Comparison of ENCODE assay signal across 8 cellular contexts in the genomic region with DNA sequence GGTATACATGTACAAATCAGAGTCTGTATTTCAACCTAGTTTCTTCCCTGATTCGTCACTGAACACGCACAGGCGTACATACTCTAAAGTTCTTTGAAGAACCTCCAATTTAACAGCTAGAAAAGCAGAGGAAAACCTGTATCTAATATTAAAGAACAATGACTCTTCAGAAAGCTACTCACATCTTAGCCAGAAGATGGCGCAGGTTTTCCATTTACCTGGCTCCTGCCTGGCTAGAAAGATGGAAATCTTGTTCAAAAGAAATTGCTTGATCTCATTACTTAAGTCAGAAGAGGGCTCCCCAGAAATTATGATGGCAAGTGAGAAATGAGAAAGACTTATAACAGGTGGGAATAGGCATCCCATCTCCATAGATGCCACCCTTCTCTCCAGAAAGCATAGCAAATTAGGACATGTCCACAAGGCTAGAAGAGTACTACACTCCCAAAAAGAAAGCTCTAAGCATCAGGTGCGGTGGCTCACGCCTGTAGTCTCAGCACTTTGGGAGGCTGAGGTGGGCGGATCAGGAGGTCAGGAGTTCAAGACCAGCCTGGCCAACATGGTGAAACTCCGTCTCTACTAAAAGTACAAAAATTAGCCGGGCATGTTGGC. TPM values are rescaled to one million over a fixed set of nuclear protein-coding genes. Genes with fewer than 3 reads are reported as not detected.
DNase-seq lines count a peak whose midpoint lies in the region; ATAC-seq, FAIRE-seq and TF ChIP-seq lines count a peak whose summit lies in the region.

No MANE protein-coding gene starts in this region.

- intact Hi-C loops in esophagus squamous epithelium (cut with DNase I): loop anchor here (2.0 kb wide), 1 partner anchor 231 kb away; no protein-coding TSS in a partner anchor

- H3K27me3 ChIP-seq in WERI-Rb-1 (ENCODE audit: insufficient read depth, low read depth, severe bottlenecking) (no peaks in the 10 kb centered on the region), esophagus squamous epithelium (peaks cover 0 to 20% (median 0%) of the 10 kb centered on the region in 4 donors)

- H3K36me3 ChIP-seq in WERI-Rb-1: no peaks in the 10 kb centered on the region
- H3K36me3 ChIP-seq in esophagus squamous epithelium: no peaks in the 10 kb centered on the region

- no peak for ATAC-seq in HG03460 (IDR thresholded peaks at IDR 0.05; ENCODE audit: unreplicated experiment)

- 36 to 52% methylated on average over 9 of the region's 9 CpGs for WGBS in esophagus squamous epithelium, 2 donors

- H3K9me3 ChIP-seq in WERI-Rb-1 (ENCODE audit: severe bottlenecking) (no peaks in the 10 kb centered on the region), esophagus squamous epithelium (no peaks in the 10 kb centered on the region)

- TF ChIP-seq POLR2A in esophagus squamous epithelium (IDR thresholded peaks at IDR 0.05): no peak
- no peak for TF ChIP-seq POLR2A in GM12892 (IDR thresholded peaks at IDR 0.05; ENCODE audit: low read depth, low read length)

- H3K4me1 ChIP-seq in esophagus squamous epithelium: peaks cover 0 to 11% (median 6%) of the 10 kb centered on the region in 3 donors

- FAIRE-seq in GM12892 (lab: Jason Lieb, UNC): no peak

- in situ Hi-C loops in GM13977 (cut with MboI; ENCODE audit: low pct_unique_long_range_greater_than_20kb, low sequenced_read_pairs, unreplicated experiment): loop anchor here (5.0 kb wide), 1 partner anchor 232 kb away; no protein-coding TSS in a partner anchor

- H3K27ac ChIP-seq in C4-2B (no peak overlapping the region), WERI-Rb-1 (peak overlapping the region; percentile 57), esophagus squamous epithelium (no peak overlapping the region)

- H3K4me3 ChIP-seq in WERI-Rb-1 (ENCODE audit: low read depth, low read length): no peak overlapping the region
- H3K4me3 ChIP-seq in esophagus squamous epithelium: no peak overlapping the region

- peak; percentile 47 for DNase-seq in GM13977 (ENCODE audit: low spot score)
- DNase-seq in NCI-H2029 (lab: John Stamatoyannopoulos, UW): peak; percentile 50
- DNase-seq in WERI-Rb-1: peak; percentile 52
- no peak for DNase-seq in esophagus squamous epithelium (lab: John Stamatoyannopoulos, UW)
- DNase-seq in occipital lobe (lab: John Stamatoyannopoulos, UW): peak; percentile 2
- no peak for DNase-seq in GM12892 (ENCODE audit: insufficient read length)

- peak; percentile 90 for TF ChIP-seq CTCF in C4-2B (conservative IDR thresholded peaks at IDR 0.05)
- peak; percentile 71 for TF ChIP-seq CTCF in GM13977 (IDR thresholded peaks at IDR 0.05; ENCODE audit: extremely low read depth, insufficient read depth, missing control alignments)
- TF ChIP-seq CTCF in WERI-Rb-1 (IDR thresholded peaks at IDR 0.05; ENCODE audit: low read depth, low read length): peak; percentile 63
- peak in 5 of 6 experiments; percentile 61 to 78 (median 66) for TF ChIP-seq CTCF in esophagus squamous epithelium (IDR thresholded peaks at IDR 0.05)

RNA-seq across cellular contexts. Expression of a gene that starts 19.0 kb away (rescaled TPM):
- total RNA-seq in esophagus squamous epithelium (under 1 TPM in 2 of 4 donors, not detected in 2; under 0.01 to 0.08 TPM), occipital lobe (not detected)
- polyA plus RNA-seq in GM12892 (2012; ENCODE audit: missing spikeins): not detected

Comparison
In these comparisons a context has a peak if more than half of its experiments do, and no peak if none do; other contexts are left out.
1. DNase-seq: peak in GM13977 (single experiment), NCI-H2029 (single experiment), WERI-Rb-1 (single experiment) and occipital lobe (single experiment); none in esophagus squamous epithelium (single experiment) and GM12892 (single experiment).
2. Peak in every context shown above with its lines, with median percentiles within 50 percentile points of each other: CTCF ChIP-seq.